ENCODE assay signal across 8 cellular contexts in genomic region chr20:50308513-50309279, GRCh38.
DNase-seq lines count a peak whose midpoint lies in the region; ATAC-seq lines count a peak whose summit lies in the region.

No MANE protein-coding gene starts in this region.

- CTCF ChIA-PET in activated CD4-positive, alpha-beta memory T cell treated with anti-CD3 and anti-CD28 coated beads, Interleukin-2, amount 10 ng/mL, durations not matched to agents 7 days and 5 days (lab: Charles Lee) = no interaction called here

- POLR2A ChIA-PET in activated CD4-positive, alpha-beta memory T cell treated with anti-CD3 and anti-CD28 coated beads, Interleukin-2, amount 10 ng/mL, durations not matched to agents 7 days and 5 days (lab: Charles Lee) = no interaction called here

- peaks cover 52% of the 10 kb centered on the region for H3K27me3 Mint-ChIP-seq in stimulated activated memory B cell treated with anti-CD40 and anti-IgM and Interleukin-4, amounts not matched to agents 10 μg/mL and 1 μg/mL and 100 μg/mL, for 72 hours
- peaks cover 9% of the 10 kb centered on the region for H3K27me3 Mint-ChIP-seq in activated CD4-positive, alpha-beta memory T cell treated with anti-CD3 and anti-CD28 coated beads, Interleukin-2, amount 10 ng/mL, durations not matched to agents 7 days and 5 days

- no peaks in the 10 kb centered on the region for H3K36me3 Mint-ChIP-seq in stimulated activated memory B cell treated with anti-CD40 and anti-IgM and Interleukin-4, amounts not matched to agents 10 μg/mL and 1 μg/mL and 100 μg/mL, for 72 hours
- no peaks in the 10 kb centered on the region for H3K36me3 Mint-ChIP-seq in activated CD4-positive, alpha-beta memory T cell treated with anti-CD3 and anti-CD28 coated beads, Interleukin-2, amount 10 ng/mL, durations not matched to agents 7 days and 5 days (ENCODE audit: low read depth)

- H3K4me1 Mint-ChIP-seq in stimulated activated memory B cell treated with anti-CD40 and anti-IgM and Interleukin-4, amounts not matched to agents 10 μg/mL and 1 μg/mL and 100 μg/mL, for 72 hours = no peaks in the 10 kb centered on the region
- peaks cover 3% of the 10 kb centered on the region for H3K4me1 Mint-ChIP-seq in activated CD4-positive, alpha-beta memory T cell treated with anti-CD3 and anti-CD28 coated beads, Interleukin-2, amount 10 ng/mL, durations not matched to agents 7 days and 5 days

- DNase-seq in HK-2 (ENCODE audit: unreplicated experiment) (peak; percentile 98), UCSD-AML1 (lab: John Stamatoyannopoulos, UW; ENCODE audit: unreplicated experiment) (peak; percentile 74), globus pallidus (ENCODE audit: low spot score) (peak; percentile 69), occipital lobe (lab: John Stamatoyannopoulos, UW) (peak; percentile 26)
- no peak for DNase-seq in activated CD4-positive, alpha-beta memory T cell treated with anti-CD3 and anti-CD28 coated beads, Interleukin-2, amount 10 ng/mL, durations not matched to agents 7 days and 5 days
- DNase-seq in stimulated activated CD4-positive, alpha-beta T cell treated with anti-CD3 and anti-CD28 coated beads, Interleukin-4, amount 100 ng/mL, for 4 hours = no peak
- no peak for DNase-seq in stimulated activated naive CD4-positive, alpha-beta T cell treated with Interleukin-2 at 50 U/mL for 16 hours (lab: John Stamatoyannopoulos, UW)

- ATAC-seq in stimulated activated memory B cell treated with anti-CD40 and anti-IgM and Interleukin-4, amounts not matched to agents 10 μg/mL and 1 μg/mL and 100 μg/mL, for 72 hours = no peak

- H3K4me3 Mint-ChIP-seq in stimulated activated memory B cell treated with anti-CD40 and anti-IgM and Interleukin-4, amounts not matched to agents 10 μg/mL and 1 μg/mL and 100 μg/mL, for 72 hours = no peak overlapping the region
- no peak overlapping the region for H3K4me3 Mint-ChIP-seq in activated CD4-positive, alpha-beta memory T cell treated with anti-CD3 and anti-CD28 coated beads, Interleukin-2, amount 10 ng/mL, durations not matched to agents 7 days and 5 days

- no peaks in the 10 kb centered on the region for H3K9me3 Mint-ChIP-seq in stimulated activated memory B cell treated with anti-CD40 and anti-IgM and Interleukin-4, amounts not matched to agents 10 μg/mL and 1 μg/mL and 100 μg/mL, for 72 hours
- H3K9me3 Mint-ChIP-seq in activated CD4-positive, alpha-beta memory T cell treated with anti-CD3 and anti-CD28 coated beads, Interleukin-2, amount 10 ng/mL, durations not matched to agents 7 days and 5 days = no peaks in the 10 kb centered on the region

- no peak overlapping the region for H3K27ac Mint-ChIP-seq in stimulated activated memory B cell treated with anti-CD40 and anti-IgM and Interleukin-4, amounts not matched to agents 10 μg/mL and 1 μg/mL and 100 μg/mL, for 72 hours
- no peak overlapping the region for H3K27ac Mint-ChIP-seq in activated CD4-positive, alpha-beta memory T cell treated with anti-CD3 and anti-CD28 coated beads, Interleukin-2, amount 10 ng/mL, durations not matched to agents 7 days and 5 days

Comparison
In these comparisons a context has a peak if more than half of its experiments do, and no peak if none do; other contexts are left out.
1. DNase-seq: peak in HK-2 (single experiment), UCSD-AML1 (single experiment), globus pallidus (single experiment) and occipital lobe (single experiment); none in activated CD4-positive, alpha-beta memory T cell treated with anti-CD3 and anti-CD28 coated beads, Interleukin-2, amount 10 ng/mL, durations not matched to agents 7 days and 5 days (single experiment), stimulated activated CD4-positive, alpha-beta T cell treated with anti-CD3 and anti-CD28 coated beads, Interleukin-4, amount 100 ng/mL, for 4 hours (0 of 2) and stimulated activated naive CD4-positive, alpha-beta T cell treated with Interleukin-2 at 50 U/mL for 16 hours (single experiment).